ENCODE assay signal across 24 cellular contexts in genomic region chr3:26280517-26280916, GRCh38.
DNase-seq lines count a peak whose midpoint lies in the region; ATAC-seq and TF ChIP-seq lines count a peak whose summit lies in the region.
"Had no signal": no experiment of that assay in that cellular context is flagged by ENCODE, and none has a peak within 500 bp of the region (broad histone marks: within the 10 kb centered on the region; RNA-seq: fewer than 3 reads in every experiment).

No MANE protein-coding gene starts in this region.

- H3K4me1 Mint-ChIP-seq in mesothelial cell of epicardium: peaks cover 10% of the 10 kb centered on the region
- H3K4me1 Mint-ChIP-seq: IgD-negative memory B cell, nephron, T-helper 17 cell had no signal

- CTCF ChIA-PET in SK-N-SH (lab: Yijun Ruan, JAX) (interaction anchor here (0.9 kb wide), 1 partner anchor 32 kb away, joined by 6 read pairs; no protein-coding TSS in a partner anchor), OCI-LY7 (lab: Charles Lee; ENCODE audit: unreplicated experiment) (no interaction called here)

- no peak for ATAC-seq in SK-N-SH treated with all-trans-retinoic acid at 6 μM for 48 hours
- ATAC-seq in foreskin keratinocyte: no peak
- ATAC-seq in HG02852 (IDR thresholded peaks at IDR 0.05; ENCODE audit: unreplicated experiment): no peak
- ATAC-seq: activated naive CD4-positive, alpha-beta T cell treated with anti-CD3 and anti-CD28 coated beads, Interleukin-2, amount 50 U/mL, for 72 hours; activated T-cell treated with anti-CD3 and anti-CD28 coated beads, Interleukin-2, amount 50 U/mL, for 72 hours; T-helper 17 cell had no signal

- no TSS peak for BruUV-seq in OCI-LY7 (replicated peaks; lab: Mats Ljungman, UMichigan)

- peaks cover 14% of the 10 kb centered on the region for H3K36me3 Mint-ChIP-seq in mesothelial cell of epicardium
- H3K36me3 Mint-ChIP-seq: IgD-negative memory B cell had no signal

- intact Hi-C loops in OCI-LY7 (cut with micrococcal nuclease; ENCODE audit: unreplicated experiment) (no loop called here), lower leg skin (cut with DNase I; ENCODE audit: low total_unique reads) (no loop called here)

- no peaks in the 10 kb centered on the region for H3K4me1 ChIP-seq in SK-N-SH (ENCODE audit: control insufficient read depth in 1 of 2, insufficient read depth in 2 of 2, low read depth in 1 of 2, low read length in 1 of 2)
- H3K4me1 ChIP-seq in OCI-LY7 (ENCODE audit: insufficient read depth, low read length, poor library complexity, severe bottlenecking): no peaks in the 10 kb centered on the region
- H3K4me1 ChIP-seq in foreskin keratinocyte: peaks cover 5% of the 10 kb centered on the region
- H3K4me1 ChIP-seq in smooth muscle cell (ENCODE audit: low read depth): no peaks in the 10 kb centered on the region
- H3K4me1 ChIP-seq: prostate gland had no signal

- no peak overlapping the region for H3K4me2 ChIP-seq in SK-N-SH
- no peak overlapping the region for H3K4me2 ChIP-seq in OCI-LY7 (ENCODE audit: low read length)
- H3K4me2 ChIP-seq in smooth muscle cell: no peak overlapping the region

- no peak for TF ChIP-seq EP300 in SK-N-SH (IDR thresholded peaks at IDR 0.05; ENCODE audit: borderline replicate concordance in 1 of 2, low read depth in 1 of 2, low read length in 1 of 2)

- H3K27ac Mint-ChIP-seq in mesothelial cell of epicardium: no peak overlapping the region
- H3K27ac Mint-ChIP-seq: activated naive CD4-positive, alpha-beta T cell treated with anti-CD3 and anti-CD28 coated beads, Interleukin-2, amount 50 U/mL, for 72 hours; activated T-cell treated with anti-CD3 and anti-CD28 coated beads, Interleukin-2, amount 50 U/mL, for 72 hours; IgD-negative memory B cell; T-helper 17 cell had no signal

- H2AFZ ChIP-seq in SK-N-SH (ENCODE audit: low read depth) (no peak overlapping the region), OCI-LY7 (ENCODE audit: low read length) (no peak overlapping the region), smooth muscle cell (ENCODE audit: low read depth) (no peak overlapping the region)

- H3K9ac ChIP-seq in SK-N-SH (no peak overlapping the region), smooth muscle cell (ENCODE audit: low read depth) (no peak overlapping the region)

- no peak for TF ChIP-seq CTCF in SK-N-SH (IDR thresholded peaks at IDR 0.05)
- 0 out of 2 replicates have a peak, but pooled peaks have one; percentile 14 for TF ChIP-seq CTCF in OCI-LY7 (conservative IDR thresholded peaks at IDR 0.05; ENCODE audit: low read length)
- peak; percentile 22 for TF ChIP-seq CTCF in foreskin keratinocyte (conservative IDR thresholded peaks at IDR 0.05)
- peak; percentile 25 for TF ChIP-seq CTCF in smooth muscle cell (IDR thresholded peaks at IDR 0.05; ENCODE audit: borderline replicate concordance, insufficient read depth, poor library complexity, severe bottlenecking)
- no peak for TF ChIP-seq CTCF in mesothelial cell of epicardium (IDR thresholded peaks at IDR 0.05; ENCODE audit: unreplicated experiment)
- TF ChIP-seq CTCF in lower leg skin (IDR thresholded peaks at IDR 0.05): no peak

- H3K27ac ChIP-seq in SK-N-SH (ENCODE audit: low read depth in 2 of 2, low read length in 1 of 2): no peak overlapping the region
- H3K27ac ChIP-seq in OCI-LY7 (ENCODE audit: low read depth, low read length, poor library complexity, severe bottlenecking): no peak overlapping the region
- H3K27ac ChIP-seq in foreskin keratinocyte: no peak overlapping the region
- no peak overlapping the region for H3K27ac ChIP-seq in smooth muscle cell (ENCODE audit: low read depth)
- H3K27ac ChIP-seq: heart left ventricle, prostate gland had no signal

- H3F3A ChIP-seq in SK-N-SH (replicated peaks; ENCODE audit: insufficient read depth) (no peaks in the 10 kb centered on the region), smooth muscle cell (ENCODE audit: low read depth) (no peaks in the 10 kb centered on the region)

- POLR2A ChIA-PET in SK-N-SH (lab: Yijun Ruan, JAX): no interaction called here
- POLR2A ChIA-PET in OCI-LY7 (lab: Charles Lee): no interaction called here

- TF ChIP-seq RAD21 in SK-N-SH (IDR thresholded peaks at IDR 0.05; ENCODE audit: low read length): 0 out of 2 replicates have a peak, but pooled peaks have one; percentile 17

- no peaks in the 10 kb centered on the region for H3K9me3 ChIP-seq in SK-N-SH
- no peaks in the 10 kb centered on the region for H3K9me3 ChIP-seq in OCI-LY7 (ENCODE audit: low read length)
- no peaks in the 10 kb centered on the region for H3K9me3 ChIP-seq in smooth muscle cell (replicated peaks; ENCODE audit: low read depth)
- H3K9me3 ChIP-seq: prostate gland had no signal

- no peaks in the 10 kb centered on the region for H4K20me1 ChIP-seq in SK-N-SH (ENCODE audit: insufficient read depth)
- no peaks in the 10 kb centered on the region for H4K20me1 ChIP-seq in OCI-LY7 (ENCODE audit: insufficient read depth, low read length)
- no peaks in the 10 kb centered on the region for H4K20me1 ChIP-seq in smooth muscle cell (ENCODE audit: low read depth)

- H3K9me3 Mint-ChIP-seq in mesothelial cell of epicardium: peaks cover 42% of the 10 kb centered on the region

- H3K79me2 ChIP-seq in SK-N-SH (ENCODE audit: insufficient read depth): no peaks in the 10 kb centered on the region
- H3K79me2 ChIP-seq in OCI-LY7 (ENCODE audit: insufficient read depth, low read depth, low read length): no peaks in the 10 kb centered on the region
- no peaks in the 10 kb centered on the region for H3K79me2 ChIP-seq in smooth muscle cell (ENCODE audit: low read depth)

- 20% methylated on average over 2 of the region's 2 CpGs for WGBS in SK-N-SH (ENCODE audit: low lambda C conversion rate)
- WGBS in smooth muscle cell (ENCODE audit: low lambda C conversion rate): 76% methylated on average over 2 of the region's 2 CpGs
- 72 to 83% methylated on average over 2 of the region's 2 CpGs for WGBS in lower leg skin, 2 donors

- H3K9me2 ChIP-seq in SK-N-SH (no peaks in the 10 kb centered on the region), OCI-LY7 (ENCODE audit: insufficient read depth, low read length) (no peaks in the 10 kb centered on the region)

- H3K4me3 ChIP-seq in SK-N-SH (ENCODE audit: low read depth in 2 of 2, low read length in 1 of 2): no peak overlapping the region
- no peak overlapping the region for H3K4me3 ChIP-seq in OCI-LY7 (ENCODE audit: low read depth, low read length, poor library complexity, severe bottlenecking)
- no peak overlapping the region for H3K4me3 ChIP-seq in smooth muscle cell
- no peak overlapping the region for H3K4me3 ChIP-seq in lower leg skin (ENCODE audit: low read depth, poor library complexity, severe bottlenecking)
- H3K4me3 ChIP-seq: heart left ventricle, prostate gland, skin epidermis had no signal

- H3K4me3 Mint-ChIP-seq in mesothelial cell of epicardium: no peak overlapping the region
- H3K4me3 Mint-ChIP-seq: activated T-cell treated with anti-CD3 and anti-CD28 coated beads, Interleukin-2, amount 50 U/mL, for 72 hours; IgD-negative memory B cell; nephron; T-helper 17 cell had no signal

- H3K36me3 ChIP-seq in SK-N-SH (replicated peaks in 1 of 2; ENCODE audit: control insufficient read depth in 1 of 2, insufficient read depth in 2 of 2, low read length in 1 of 2) (no peaks in the 10 kb centered on the region), OCI-LY7 (ENCODE audit: insufficient read depth, low read length) (no peaks in the 10 kb centered on the region), smooth muscle cell (ENCODE audit: low read depth) (no peaks in the 10 kb centered on the region)
- H3K36me3 ChIP-seq: heart left ventricle, prostate gland had no signal

- TF ChIP-seq POLR2A in lower leg skin (IDR thresholded peaks at IDR 0.05): no peak

- no peaks in the 10 kb centered on the region for H3K27me3 Mint-ChIP-seq in mesothelial cell of epicardium (ENCODE audit: low read depth)
- H3K27me3 Mint-ChIP-seq: IgD-negative memory B cell, T-helper 17 cell had no signal

- DNase-seq in SK-N-SH: peak; percentile 1
- DNase-seq in OCI-LY7 (ENCODE audit: low spot score): no peak
- DNase-seq in foreskin keratinocyte: no peak
- DNase-seq in smooth muscle cell (lab: John Stamatoyannopoulos, UW; ENCODE audit: unreplicated experiment): no peak
- no peak for DNase-seq in mesothelial cell of epicardium (ENCODE audit: low spot score in 2 of 2, unreplicated experiment in 2 of 2)
- DNase-seq in lower leg skin (ENCODE audit: low spot score in 2 of 2): no peak
- DNase-seq: activated CD4-positive, CD25-positive, alpha-beta regulatory T cell; activated T-cell treated with anti-CD3 and anti-CD28 coated beads, Interleukin-2, amount 50 U/mL, for 72 hours; heart left ventricle; islet precursor cell; midbrain; NCI-H1048; NCI-H2081 treated with DMSO at 0.1 percent for 48 hours; NCI-H510A treated with DMSO at 0.1 percent for 48 hours; SIG-M5; stimulated activated CD4-positive, alpha-beta T cell treated with anti-CD3 and anti-CD28 coated beads, Interleukin-4, amount 100 ng/mL, for 1 hour; T-helper 17 cell had no signal

- no peaks in the 10 kb centered on the region for H3K27me3 ChIP-seq in SK-N-SH (ENCODE audit: insufficient read depth)
- H3K27me3 ChIP-seq in foreskin keratinocyte: no peaks in the 10 kb centered on the region
- no peaks in the 10 kb centered on the region for H3K27me3 ChIP-seq in smooth muscle cell (ENCODE audit: low read depth)
- H3K27me3 ChIP-seq: heart left ventricle had no signal

TF ChIP-seq in SK-N-SH, 30 proteins besides CTCF, POLR2A, EP300 and RAD21 (continues in another document):
- TF ChIP-seq TCF12 (IDR thresholded peaks at IDR 0.05) (no peak), SIN3A (IDR thresholded peaks at IDR 0.05; ENCODE audit: borderline replicate concordance, low read depth, low read length) (no peak), GATA2 (CRISPR knock-in tag; IDR thresholded peaks at IDR 0.05) (no peak), GABPA (IDR thresholded peaks at IDR 0.05; ENCODE audit: low read depth) (no peak), RFX5 (IDR thresholded peaks at IDR 0.05; ENCODE audit: low read length) (no peak), FOXJ3 (CRISPR knock-in tag; IDR thresholded peaks at IDR 0.05) (no peak)

TF ChIP-seq in SK-N-SH treated with all-trans-retinoic acid at 6 μM for 48 hours, 23 proteins besides CTCF, POLR2A, EP300 and RAD21 (continues in another document):
- TF ChIP-seq TCF4 (CRISPR knock-in tag; IDR thresholded peaks at IDR 0.05; ENCODE audit: borderline replicate concordance) (no peak), ZNF8 (CRISPR knock-in tag; IDR thresholded peaks at IDR 0.05) (no peak), ESRRG (CRISPR knock-in tag; IDR thresholded peaks at IDR 0.05) (no peak)
- TF ChIP-seq, protein P1, sequence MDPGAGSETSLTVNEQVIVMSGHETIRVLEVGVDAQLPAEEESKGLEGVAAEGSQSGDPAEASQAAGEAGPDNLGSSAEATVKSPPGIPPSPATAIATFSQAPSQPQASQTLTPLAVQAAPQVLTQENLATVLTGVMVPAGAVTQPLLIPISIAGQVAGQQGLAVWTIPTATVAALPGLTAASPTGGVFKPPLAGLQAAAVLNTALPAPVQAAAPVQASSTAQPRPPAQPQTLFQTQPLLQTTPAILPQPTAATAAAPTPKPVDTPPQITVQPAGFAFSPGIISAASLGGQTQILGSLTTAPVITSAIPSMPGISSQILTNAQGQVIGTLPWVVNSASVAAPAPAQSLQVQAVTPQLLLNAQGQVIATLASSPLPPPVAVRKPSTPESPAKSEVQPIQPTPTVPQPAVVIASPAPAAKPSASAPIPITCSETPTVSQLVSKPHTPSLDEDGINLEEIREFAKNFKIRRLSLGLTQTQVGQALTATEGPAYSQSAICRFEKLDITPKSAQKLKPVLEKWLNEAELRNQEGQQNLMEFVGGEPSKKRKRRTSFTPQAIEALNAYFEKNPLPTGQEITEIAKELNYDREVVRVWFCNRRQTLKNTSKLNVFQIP (CRISPR knock-in tag; IDR thresholded peaks at IDR 0.05; ENCODE audit: borderline replicate concordance, low read depth): no peak

Comparison
In these comparisons a context has a peak if more than half of its experiments do, and no peak if none do; other contexts are left out.
1. CTCF ChIP-seq: peak in OCI-LY7 (single experiment), foreskin keratinocyte (single experiment) and smooth muscle cell (single experiment); none in SK-N-SH (single experiment), mesothelial cell of epicardium (single experiment) and lower leg skin (0 of 3).